In the genomic region with DNA sequence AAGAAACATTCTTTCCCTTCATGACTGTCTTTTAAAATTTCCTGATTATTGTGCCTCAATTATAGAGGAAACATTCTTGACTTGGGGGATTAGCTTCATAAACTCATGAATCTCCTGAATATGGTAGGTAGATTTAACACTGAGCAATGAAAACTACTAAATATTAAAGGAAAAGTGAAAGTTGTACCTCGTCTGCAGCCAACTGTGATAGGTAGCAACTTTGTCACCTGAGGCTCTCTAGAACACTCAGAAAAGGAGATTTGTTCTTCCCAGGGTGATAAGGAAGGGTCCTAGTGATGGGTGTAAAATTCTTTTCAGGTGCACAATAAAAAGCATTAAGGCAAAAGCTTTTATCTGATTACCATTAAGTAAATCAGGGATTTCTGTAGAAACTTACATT, we compare ENCODE assay signal across 23 cellular contexts.
"Had no signal": no experiment of that assay in that cellular context is flagged by ENCODE, and none has a peak within 500 bp of the region (broad histone marks: within the 10 kb centered on the region; RNA-seq: fewer than 3 reads in every experiment).

No MANE protein-coding gene starts in this region.

- FAIRE-seq: K562 had no signal

- H3K4me3 ChIP-seq: K562 had no signal

- DNase-seq: MV-4-11, NCI-H1048, NCI-H1105, NCI-H1417, NCI-H1436 treated with DMSO at 0.1 percent for 48 hours, NCI-H1694 treated with DMSO at 0.1 percent for 48 hours, NCI-H1930, NCI-H2081, NCI-H2107, NCI-H2171, NCI-H226, NCI-H446, NCI-H510A, NCI-H524 treated with DMSO at 0.1 percent for 48 hours, NCI-H69, NCI-H774, PC-3, SHP77 had no signal

- H3K4me2 ChIP-seq: KMS-11 had no signal

- ATAC-seq: K562, Panc1, PC-3, SK-N-SH treated with all-trans-retinoic acid at 6 μM for 48 hours had no signal

- H3K9ac ChIP-seq: KMS-11 had no signal

- H3K27ac ChIP-seq: KMS-11, RWPE1 had no signal
